ENCODE assay signal across 14 cellular contexts in the genomic region with DNA sequence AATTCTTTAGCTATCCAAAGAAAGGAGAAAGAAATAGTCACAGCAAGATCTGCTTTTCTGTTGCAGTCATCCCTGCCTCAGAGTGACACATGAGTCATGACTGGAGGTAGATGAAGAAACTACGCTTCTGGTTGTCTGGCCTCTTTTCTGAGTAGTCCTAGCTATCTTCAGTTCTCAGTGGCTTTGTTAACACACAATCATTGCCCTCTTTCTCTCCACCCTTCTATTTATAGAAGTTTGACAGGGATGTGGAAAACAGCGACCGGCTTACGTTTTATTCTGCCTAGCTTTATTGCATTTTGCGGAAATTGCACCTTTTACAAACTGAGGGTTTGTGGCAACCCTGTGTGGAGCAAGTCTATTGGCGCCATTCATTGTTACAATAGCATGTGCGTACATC. TPM values are rescaled to one million over a fixed set of nuclear protein-coding genes. Genes with fewer than 3 reads are reported as not detected.
DNase-seq lines count a peak whose midpoint lies in the region; ATAC-seq, FAIRE-seq and TF ChIP-seq lines count a peak whose summit lies in the region.
"Had no signal": no experiment of that assay in that cellular context is flagged by ENCODE, and none has a peak within 500 bp of the region (broad histone marks: within the 10 kb centered on the region; RNA-seq: fewer than 3 reads in every experiment).

No MANE protein-coding gene starts in this region.

- no peak for TF ChIP-seq POLR2A in right lobe of liver (IDR thresholded peaks at IDR 0.05)

- no peak for FAIRE-seq in D721Med (lab: Jason Lieb, UNC)

- H3K9me3 ChIP-seq in adipocyte (ENCODE audit: control insufficient read depth, low read length): no peaks in the 10 kb centered on the region
- H3K9me3 ChIP-seq in right lobe of liver: no peaks in the 10 kb centered on the region

- TF ChIP-seq CTCF in right lobe of liver (IDR thresholded peaks at IDR 0.05) (no peak), D721Med (IDR thresholded peaks at IDR 0.05; ENCODE audit: insufficient read depth, missing control alignments) (no peak)

- H3K4me3 ChIP-seq in adipocyte (ENCODE audit: low read length) (no peak overlapping the region), right lobe of liver (no peak overlapping the region)
- H3K4me3 ChIP-seq: dorsolateral prefrontal cortex had no signal

- WGBS in right lobe of liver (ENCODE audit: insufficient coverage, low coverage, low lambda C conversion rate, missing lambda C conversion rate): 71% methylated on average over 7 of the region's 7 CpGs

- DNase-seq in EH (ENCODE audit: low read depth): peak; percentile 26
- DNase-seq in NOMO-1 treated with dmso at 0.1 percent for 144 hours (lab: John Stamatoyannopoulos, UW; ENCODE audit: unreplicated experiment): peak; percentile 68
- DNase-seq in adipocyte (ENCODE audit: low read depth): peak; percentile 47
- no peak for DNase-seq in right lobe of liver
- DNase-seq in DMS79 treated with DMSO at 0.1 percent for 48 hours (lab: John Stamatoyannopoulos, UW): no peak
- no peak for DNase-seq in D721Med (ENCODE audit: insufficient read length, low spot score)
- DNase-seq: activated naive CD4-positive, alpha-beta T cell treated with Interleukin-2 at 50 U/mL for 16 hours; CD4-positive, alpha-beta memory T cell; dorsolateral prefrontal cortex; NCI-H1930; occipital lobe had no signal

- peak overlapping the region in 2 of 3 donors; percentile 86 to 99 for H3K27ac ChIP-seq in right lobe of liver

- ATAC-seq in right lobe of liver: no peak
- no peak for ATAC-seq in HG02973 (IDR thresholded peaks at IDR 0.05; ENCODE audit: unreplicated experiment)
- no peak for ATAC-seq in HG03521 (IDR thresholded peaks at IDR 0.05; ENCODE audit: unreplicated experiment)
- ATAC-seq: Panc1 had no signal

- no peaks in the 10 kb centered on the region for H3K27me3 ChIP-seq in adipocyte (replicated peaks; ENCODE audit: control insufficient read depth, insufficient read depth, low read length)
- no peaks in the 10 kb centered on the region for H3K27me3 ChIP-seq in right lobe of liver
- H3K27me3 ChIP-seq: dorsolateral prefrontal cortex had no signal

- H3K4me1 ChIP-seq in adipocyte (ENCODE audit: control insufficient read depth, insufficient read depth, low read length) (peaks cover 6% of the 10 kb centered on the region), right lobe of liver (peaks cover 0 to 33% (median 9%) of the 10 kb centered on the region in 4 donors)

- intact Hi-C loops in right lobe of liver (cut with DNase I): no loop called here

- H3K9ac ChIP-seq in adipocyte (ENCODE audit: low read length): no peak overlapping the region

- no peaks in the 10 kb centered on the region for H3K36me3 ChIP-seq in adipocyte (ENCODE audit: control insufficient read depth, insufficient read depth, low read length, severe bottlenecking)
- H3K36me3 ChIP-seq in right lobe of liver: no peaks in the 10 kb centered on the region

RNA-seq across cellular contexts. Expression of a gene that starts 26.7 kb away (rescaled TPM):
- total RNA-seq in right lobe of liver: 10 to 100 TPM; 21.5 to 39.9 (median 30.5) TPM

Comparison
In these comparisons a context has a peak if more than half of its experiments do, and no peak if none do; other contexts are left out.
1. DNase-seq: peak in EH (single experiment), NOMO-1 treated with dmso at 0.1 percent for 144 hours (single experiment) and adipocyte (single experiment); none in right lobe of liver (0 of 3), DMS79 treated with DMSO at 0.1 percent for 48 hours (single experiment) and D721Med (single experiment).